Comparison of ENCODE assay signal across 8 cellular contexts in genomic region chr5:132812949-132813598, GRCh38. TPM values are rescaled to one million over a fixed set of nuclear protein-coding genes. Genes with fewer than 3 reads are reported as not detected.
DNase-seq lines count a peak whose midpoint lies in the region; ATAC-seq, FAIRE-seq and TF ChIP-seq lines count a peak whose summit lies in the region.

TSS of gene SOWAHA (plus strand) at chr5:132813302. CDS start at chr5:132813622, 320 bp downstream.

- no peaks in the 10 kb centered on the region for H3K9me3 ChIP-seq in CD4-positive, CD25-positive, alpha-beta regulatory T cell (ENCODE audit: control insufficient read depth in 2 of 2, low read length in 2 of 2)
- H3K9me3 ChIP-seq in iPS-18a (ENCODE audit: control insufficient read depth, low read depth, low read length) = no peaks in the 10 kb centered on the region
- H3K9me3 ChIP-seq in small intestine (ENCODE audit: control insufficient read depth, low read depth) = no peaks in the 10 kb centered on the region
- no peaks in the 10 kb centered on the region for H3K9me3 ChIP-seq in uterus

- ATAC-seq in CD4-positive, CD25-positive, alpha-beta regulatory T cell (ENCODE audit: low read depth in 2 of 2) = no peak
- ATAC-seq in GM19467 (IDR thresholded peaks at IDR 0.05; ENCODE audit: unreplicated experiment) = no peak

- H3K27ac ChIP-seq in CD4-positive, CD25-positive, alpha-beta regulatory T cell (ENCODE audit: insufficient read depth, low read length, poor library complexity, severe bottlenecking) = no peak within 1 kb of the TSS
- no peak within 1 kb of the TSS for H3K27ac ChIP-seq in iPS-18a (ENCODE audit: low read length)
- peak within 1 kb of the TSS; percentile 91 to 94 for H3K27ac ChIP-seq in small intestine (ENCODE audit: low read depth in 1 of 2, low read length in 1 of 2)
- no peak within 1 kb of the TSS for H3K27ac ChIP-seq in uterus

- TF ChIP-seq POLR2A in uterus (IDR thresholded peaks at IDR 0.05) = no peak

- 1 to 2% (median 2%) methylated on average over 54 to 66 of the region's 66 CpGs for WGBS in small intestine, 3 donors

- H3K4me3 Mint-ChIP-seq in CD4-positive, CD25-positive, alpha-beta regulatory T cell = peak within 1 kb of the TSS; percentile 6 to 89 (median 84)

- H3K4me1 ChIP-seq in CD4-positive, CD25-positive, alpha-beta regulatory T cell (ENCODE audit: control insufficient read depth, insufficient read depth, low read length, poor library complexity, severe bottlenecking) = peaks cover 16% of the 10 kb centered on the region
- peaks cover 6% of the 10 kb centered on the region for H3K4me1 ChIP-seq in iPS-18a (ENCODE audit: control insufficient read depth, low read depth, low read length)
- no peaks in the 10 kb centered on the region for H3K4me1 ChIP-seq in small intestine (ENCODE audit: control insufficient read depth in 2 of 2, insufficient read depth in 1 of 2, low read depth in 1 of 2, low read length in 1 of 2)
- H3K4me1 ChIP-seq in uterus = peaks cover 0 to 7% of the 10 kb centered on the region in 2 donors

- H3K36me3 Mint-ChIP-seq in CD4-positive, CD25-positive, alpha-beta regulatory T cell = no peaks in the 10 kb centered on the region

- H3K27me3 ChIP-seq in CD4-positive, CD25-positive, alpha-beta regulatory T cell (ENCODE audit: control insufficient read depth, insufficient read depth, low read length) = peaks cover 30% of the 10 kb centered on the region
- peaks cover 75% of the 10 kb centered on the region for H3K27me3 ChIP-seq in iPS-18a (ENCODE audit: control insufficient read depth, insufficient read depth, low read length)
- peaks cover 0 to 13% of the 10 kb centered on the region in 2 donors for H3K27me3 ChIP-seq in small intestine (ENCODE audit: control insufficient read depth in 2 of 2, insufficient read depth in 2 of 2, low read length in 2 of 2)
- H3K27me3 ChIP-seq in uterus = peaks cover 28 to 29% of the 10 kb centered on the region in 2 donors

- H3K4me1 Mint-ChIP-seq in CD4-positive, CD25-positive, alpha-beta regulatory T cell = peaks cover 4 to 14% (median 10%) of the 10 kb centered on the region in 4 donors

- peak within 1 kb of the TSS in 1 of 3 donors; percentile 80 for H3K27ac Mint-ChIP-seq in CD4-positive, CD25-positive, alpha-beta regulatory T cell

- intact Hi-C loops in uterus (cut with DNase I; ENCODE audit: low total_unique reads) = no loop called here

- H3K27me3 Mint-ChIP-seq in CD4-positive, CD25-positive, alpha-beta regulatory T cell = peaks cover 79% of the 10 kb centered on the region

- no peak for FAIRE-seq in HTR-8/SVneo (lab: Jason Lieb, UNC)
- FAIRE-seq in small intestine (lab: Jason Lieb, UNC) = no peak

- TF ChIP-seq CTCF in uterus (IDR thresholded peaks at IDR 0.05) = no peak

- no peak within 1 kb of the TSS for H3K9ac ChIP-seq in iPS-18a (ENCODE audit: low read length)

- H3K4me3 ChIP-seq in CD4-positive, CD25-positive, alpha-beta regulatory T cell (ENCODE audit: low read depth, low read length) = peak within 1 kb of the TSS; percentile 41
- H3K4me3 ChIP-seq in iPS-18a (ENCODE audit: low read length) (peak within 1 kb of the TSS; percentile 32), small intestine (ENCODE audit: low read depth in 1 of 2, low read length in 2 of 2) (peak within 1 kb of the TSS; percentile 49 to 77), uterus (peak within 1 kb of the TSS in 1 of 2 donors; percentile 12)

- peaks cover 0 to 4% (median 0%) of the 10 kb centered on the region in 7 donors for H3K9me3 Mint-ChIP-seq in CD4-positive, CD25-positive, alpha-beta regulatory T cell

- DNase-seq in CD4-positive, CD25-positive, alpha-beta regulatory T cell = no peak
- DNase-seq in HTR-8/SVneo (ENCODE audit: insufficient read length, low spot score) (peak; percentile 43), small intestine (peak; percentile 72), glomerular visceral epithelial cell (ENCODE audit: extremely low spot score) (no peak), uterus (no peak)
- DNase-seq in activated naive CD4-positive, alpha-beta T cell treated with anti-CD3 and anti-CD28 coated beads, Interleukin-2, amount 50 U/mL, for 16 hours = peak; percentile 21

- no peaks in the 10 kb centered on the region for H3K36me3 ChIP-seq in CD4-positive, CD25-positive, alpha-beta regulatory T cell (ENCODE audit: control insufficient read depth, insufficient read depth, low read length)
- H3K36me3 ChIP-seq in iPS-18a (ENCODE audit: control insufficient read depth, low read depth, low read length) (no peaks in the 10 kb centered on the region), small intestine (ENCODE audit: control insufficient read depth in 2 of 2, insufficient read depth in 2 of 2, low read length in 2 of 2) (no peaks in the 10 kb centered on the region), uterus (no peaks in the 10 kb centered on the region)

RNA-seq across cellular contexts. Expression of gene SOWAHA, which starts in this region (rescaled TPM):
- total RNA-seq in CD4-positive, CD25-positive, alpha-beta regulatory T cell = not detected
- not detected for polyA plus RNA-seq in CD4-positive, CD25-positive, alpha-beta regulatory T cell
- 10 to 100 TPM; 25.6 to 75.4 (median 72.0) TPM for polyA plus RNA-seq in small intestine
- total RNA-seq in uterus = under 1 TPM in 3 of 4 donors, not detected in 1; under 0.01 to 0.14 (median 0.12) TPM

Comparison
In these comparisons a context has a peak if more than half of its experiments do, and no peak if none do; other contexts are left out.
1. RNA of gene SOWAHA (polyA plus RNA-seq): 25.6 to 75.4 TPM in small intestine; not detected in CD4-positive, CD25-positive, alpha-beta regulatory T cell; every median in the first group is over 10 times any median in the second.
2. DNase-seq: peak in HTR-8/SVneo (single experiment), activated naive CD4-positive, alpha-beta T cell treated with anti-CD3 and anti-CD28 coated beads, Interleukin-2, amount 50 U/mL, for 16 hours (single experiment) and small intestine (single experiment); none in CD4-positive, CD25-positive, alpha-beta regulatory T cell (0 of 3), glomerular visceral epithelial cell (single experiment) and uterus (0 of 2).
3. H3K27ac ChIP-seq: peak in small intestine (2 of 2); none in CD4-positive, CD25-positive, alpha-beta regulatory T cell (single experiment), iPS-18a (single experiment) and uterus (0 of 2).